ENCODE assay signal across 2 cellular contexts in the genomic region with DNA sequence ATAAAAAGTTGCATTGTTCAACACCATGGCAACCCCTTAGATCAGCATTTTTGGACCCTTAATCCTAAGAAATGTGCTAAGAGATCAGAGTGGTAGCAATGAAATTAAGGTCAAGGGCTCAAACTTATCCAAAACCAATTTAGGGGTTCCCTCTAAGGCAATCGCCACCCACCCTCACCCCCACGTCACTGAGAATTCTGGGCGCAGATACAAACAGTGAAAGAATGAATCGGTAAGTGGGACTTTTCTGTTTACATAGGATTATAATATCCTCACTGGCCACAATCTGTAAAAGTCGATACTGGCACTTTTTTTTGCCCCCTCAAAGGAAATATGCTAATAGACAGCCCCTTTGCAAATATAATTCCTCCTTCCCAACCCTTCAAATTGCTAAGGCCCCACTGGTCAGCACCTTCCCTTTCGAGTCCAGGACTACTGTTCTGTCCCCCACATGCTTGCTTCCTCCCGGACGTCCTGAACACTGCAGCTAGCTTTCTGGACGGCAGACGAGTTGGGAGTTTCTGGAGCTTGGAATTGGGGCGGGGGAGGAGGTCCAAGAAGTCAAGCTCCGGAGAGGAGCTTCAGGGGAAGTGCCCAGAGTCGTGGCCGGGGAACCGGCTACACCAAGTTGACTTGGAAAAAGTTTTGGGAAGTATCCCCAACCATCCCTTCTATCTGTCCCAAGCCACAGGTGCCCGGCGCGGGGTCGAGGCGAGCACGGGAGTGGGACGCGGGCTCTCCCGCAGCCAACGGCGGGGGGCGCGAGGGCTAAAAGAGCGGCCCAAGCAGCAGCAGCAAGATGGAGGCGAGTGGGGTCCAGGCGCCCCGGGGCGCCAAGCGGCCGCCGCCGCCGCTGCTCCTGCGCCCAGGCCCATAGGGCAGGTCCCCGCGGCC.
TF ChIP-seq lines count a peak whose summit lies in the region.

No MANE protein-coding gene starts in this region.

TF ChIP-seq in liver, 16 proteins besides CTCF, POLR2A, EP300 and RAD21 (continued from another document):
- TF ChIP-seq, protein P1, sequence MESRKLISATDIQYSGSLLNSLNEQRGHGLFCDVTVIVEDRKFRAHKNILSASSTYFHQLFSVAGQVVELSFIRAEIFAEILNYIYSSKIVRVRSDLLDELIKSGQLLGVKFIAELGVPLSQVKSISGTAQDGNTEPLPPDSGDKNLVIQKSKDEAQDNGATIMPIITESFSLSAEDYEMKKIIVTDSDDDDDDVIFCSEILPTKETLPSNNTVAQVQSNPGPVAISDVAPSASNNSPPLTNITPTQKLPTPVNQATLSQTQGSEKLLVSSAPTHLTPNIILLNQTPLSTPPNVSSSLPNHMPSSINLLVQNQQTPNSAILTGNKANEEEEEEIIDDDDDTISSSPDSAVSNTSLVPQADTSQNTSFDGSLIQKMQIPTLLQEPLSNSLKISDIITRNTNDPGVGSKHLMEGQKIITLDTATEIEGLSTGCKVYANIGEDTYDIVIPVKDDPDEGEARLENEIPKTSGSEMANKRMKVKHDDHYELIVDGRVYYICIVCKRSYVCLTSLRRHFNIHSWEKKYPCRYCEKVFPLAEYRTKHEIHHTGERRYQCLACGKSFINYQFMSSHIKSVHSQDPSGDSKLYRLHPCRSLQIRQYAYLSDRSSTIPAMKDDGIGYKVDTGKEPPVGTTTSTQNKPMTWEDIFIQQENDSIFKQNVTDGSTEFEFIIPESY (IDR thresholded peaks at IDR 0.05), result no peak
- TF ChIP-seq JUND (IDR thresholded peaks at IDR 0.05) (no peak), TAF1 (conservative IDR thresholded peaks at IDR 0.05) (no peak), RXRA (IDR thresholded peaks at IDR 0.05) (no peak), FOXA1 (IDR thresholded peaks at IDR 0.05) (no peak), HNF4A (conservative IDR thresholded peaks at IDR 0.05) (no peak)
- TF ChIP-seq, protein P2, sequence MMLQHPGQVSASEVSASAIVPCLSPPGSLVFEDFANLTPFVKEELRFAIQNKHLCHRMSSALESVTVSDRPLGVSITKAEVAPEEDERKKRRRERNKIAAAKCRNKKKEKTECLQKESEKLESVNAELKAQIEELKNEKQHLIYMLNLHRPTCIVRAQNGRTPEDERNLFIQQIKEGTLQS (IDR thresholded peaks at IDR 0.05), result no peak

TF ChIP-seq in HepG2, 621 proteins besides CTCF, POLR2A, EP300 and RAD21 (continued from another document):
- TF ChIP-seq, protein P3, sequence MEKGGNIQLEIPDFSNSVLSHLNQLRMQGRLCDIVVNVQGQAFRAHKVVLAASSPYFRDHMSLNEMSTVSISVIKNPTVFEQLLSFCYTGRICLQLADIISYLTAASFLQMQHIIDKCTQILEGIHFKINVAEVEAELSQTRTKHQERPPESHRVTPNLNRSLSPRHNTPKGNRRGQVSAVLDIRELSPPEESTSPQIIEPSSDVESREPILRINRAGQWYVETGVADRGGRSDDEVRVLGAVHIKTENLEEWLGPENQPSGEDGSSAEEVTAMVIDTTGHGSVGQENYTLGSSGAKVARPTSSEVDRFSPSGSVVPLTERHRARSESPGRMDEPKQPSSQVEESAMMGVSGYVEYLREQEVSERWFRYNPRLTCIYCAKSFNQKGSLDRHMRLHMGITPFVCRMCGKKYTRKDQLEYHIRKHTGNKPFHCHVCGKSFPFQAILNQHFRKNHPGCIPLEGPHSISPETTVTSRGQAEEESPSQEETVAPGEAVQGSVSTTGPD (CRISPR knock-in tag; IDR thresholded peaks at IDR 0.05), result no peak
- TF ChIP-seq EED (CRISPR knock-in tag; IDR thresholded peaks at IDR 0.05), result no peak
- TF ChIP-seq ZNF691 (CRISPR knock-in tag; IDR thresholded peaks at IDR 0.05; ENCODE audit: borderline replicate concordance, low read depth), result no peak
- no peak for TF ChIP-seq NFIB (CRISPR knock-in tag; IDR thresholded peaks at IDR 0.05; ENCODE audit: borderline replicate concordance)
- no peak for TF ChIP-seq ZBTB43 (CRISPR knock-in tag; conservative IDR thresholded peaks at IDR 0.05)
- TF ChIP-seq RBFOX2 (IDR thresholded peaks at IDR 0.05; ENCODE audit: low read depth, low read length), result no peak
- no peak for TF ChIP-seq ZC3H13 (CRISPR knock-in tag; IDR thresholded peaks at IDR 0.05)
- no peak for TF ChIP-seq ZNF747 (CRISPR knock-in tag; IDR thresholded peaks at IDR 0.05; ENCODE audit: borderline replicate concordance)
TF ChIP-seq in HepG2: peak in this region for 0.
